In genomic region chr12:49553512-49554088, GRCh38 we compare ENCODE assay signal across 8 cellular contexts. TPM values are rescaled to one million over a fixed set of nuclear protein-coding genes. Genes with fewer than 3 reads are reported as not detected.
DNase-seq lines count a peak whose midpoint lies in the region; ATAC-seq lines count a peak whose summit lies in the region.

No MANE protein-coding gene starts in this region.

- H3K4me1 Mint-ChIP-seq in activated naive CD4-positive, alpha-beta T cell treated with anti-CD3 and anti-CD28 coated beads, Interleukin-2, amount 10 ng/mL, durations not matched to agents 7 days and 5 days = peaks cover 11% of the 10 kb centered on the region
- peaks cover 12% of the 10 kb centered on the region for H3K4me1 Mint-ChIP-seq in memory B cell
- peaks cover 4% of the 10 kb centered on the region for H3K4me1 Mint-ChIP-seq in activated T-cell treated with anti-CD3 and anti-CD28 coated beads, Interleukin-2, amount 50 U/mL, for 4 hours (ENCODE audit: low read depth)

- H3K27me3 Mint-ChIP-seq in activated naive CD4-positive, alpha-beta T cell treated with anti-CD3 and anti-CD28 coated beads, Interleukin-2, amount 10 ng/mL, durations not matched to agents 7 days and 5 days = peaks cover 42% of the 10 kb centered on the region
- H3K27me3 Mint-ChIP-seq in memory B cell = peaks cover 16% of the 10 kb centered on the region
- peaks cover 9% of the 10 kb centered on the region for H3K27me3 Mint-ChIP-seq in activated T-cell treated with anti-CD3 and anti-CD28 coated beads, Interleukin-2, amount 50 U/mL, for 4 hours (ENCODE audit: low read depth)

- H3K36me3 Mint-ChIP-seq in activated naive CD4-positive, alpha-beta T cell treated with anti-CD3 and anti-CD28 coated beads, Interleukin-2, amount 10 ng/mL, durations not matched to agents 7 days and 5 days = peaks cover 7% of the 10 kb centered on the region
- H3K36me3 Mint-ChIP-seq in activated naive CD4-positive, alpha-beta T cell treated with anti-CD3 and anti-CD28 coated beads, Interleukin-2, amount 50 U/mL, for 72 hours = no peaks in the 10 kb centered on the region
- peaks cover 2% of the 10 kb centered on the region for H3K36me3 Mint-ChIP-seq in memory B cell
- peaks cover 9% of the 10 kb centered on the region for H3K36me3 Mint-ChIP-seq in activated T-cell treated with anti-CD3 and anti-CD28 coated beads, Interleukin-2, amount 50 U/mL, for 4 hours (ENCODE audit: insufficient read depth)

- DNase-seq in activated naive CD4-positive, alpha-beta T cell treated with anti-CD3 and anti-CD28 coated beads, Interleukin-2, amount 10 ng/mL, durations not matched to agents 7 days and 5 days = peak; percentile 41
- DNase-seq in activated naive CD4-positive, alpha-beta T cell (lab: John Stamatoyannopoulos, UW) = no peak
- DNase-seq in NCI-H1694 treated with DMSO at 0.1 percent for 48 hours (lab: John Stamatoyannopoulos, UW) (peak; percentile 47), memory B cell (ENCODE audit: low spot score in 2 of 2) (no peak), GDM1 (lab: John Stamatoyannopoulos, UW) (no peak)
- DNase-seq in activated naive CD4-positive, alpha-beta T cell treated with anti-CD3 and anti-CD28 coated beads, Interleukin-2, amount 50 U/mL, for 72 hours (ENCODE audit: low spot score in 2 of 2) = no peak
- DNase-seq in activated T-cell treated with anti-CD3 and anti-CD28 coated beads, Interleukin-2, amount 50 U/mL, for 4 hours = no peak

- H3K9me3 Mint-ChIP-seq in activated naive CD4-positive, alpha-beta T cell treated with anti-CD3 and anti-CD28 coated beads, Interleukin-2, amount 10 ng/mL, durations not matched to agents 7 days and 5 days = no peaks in the 10 kb centered on the region
- H3K9me3 Mint-ChIP-seq in activated naive CD4-positive, alpha-beta T cell treated with anti-CD3 and anti-CD28 coated beads, Interleukin-2, amount 50 U/mL, for 72 hours = no peaks in the 10 kb centered on the region
- H3K9me3 Mint-ChIP-seq in memory B cell = no peaks in the 10 kb centered on the region
- H3K9me3 Mint-ChIP-seq in activated T-cell treated with anti-CD3 and anti-CD28 coated beads, Interleukin-2, amount 50 U/mL, for 4 hours = no peaks in the 10 kb centered on the region

- no peak overlapping the region for H3K4me3 Mint-ChIP-seq in activated naive CD4-positive, alpha-beta T cell treated with anti-CD3 and anti-CD28 coated beads, Interleukin-2, amount 10 ng/mL, durations not matched to agents 7 days and 5 days
- H3K4me3 Mint-ChIP-seq in memory B cell = no peak overlapping the region
- no peak overlapping the region for H3K4me3 Mint-ChIP-seq in activated T-cell treated with anti-CD3 and anti-CD28 coated beads, Interleukin-2, amount 50 U/mL, for 4 hours

- CTCF ChIA-PET in activated naive CD4-positive, alpha-beta T cell treated with anti-CD3 and anti-CD28 coated beads, Interleukin-2, amount 10 ng/mL, durations not matched to agents 7 days and 5 days (lab: Charles Lee) = interaction anchor here (0.7 to 6.0 kb wide), 13 partner anchors 11 to 196 kb away, joined by 3 to 71 read pairs (median 5); partner anchors contain the start of gene PRPF40B

- peak; percentile 23 to 57 for ATAC-seq in activated naive CD4-positive, alpha-beta T cell treated with anti-CD3 and anti-CD28 coated beads, Interleukin-2, amount 50 U/mL, for 72 hours
- ATAC-seq in memory B cell (ENCODE audit: low read depth) (peak; percentile 81), HG02840 (IDR thresholded peaks at IDR 0.05; ENCODE audit: low FRiP score, unreplicated experiment) (no peak)
- ATAC-seq in activated T-cell treated with anti-CD3 and anti-CD28 coated beads, Interleukin-2, amount 50 U/mL, for 4 hours = no peak

- no peak overlapping the region for H3K27ac Mint-ChIP-seq in activated naive CD4-positive, alpha-beta T cell treated with anti-CD3 and anti-CD28 coated beads, Interleukin-2, amount 10 ng/mL, durations not matched to agents 7 days and 5 days
- H3K27ac Mint-ChIP-seq in activated naive CD4-positive, alpha-beta T cell treated with anti-CD3 and anti-CD28 coated beads, Interleukin-2, amount 50 U/mL, for 72 hours = peak overlapping the region; percentile 1 to 36
- H3K27ac Mint-ChIP-seq in memory B cell = no peak overlapping the region

RNA-seq across cellular contexts. Expression of gene MCRS1, which starts 14.3 kb away (rescaled TPM):
- 10 to 100 TPM; 62.8 to 70.5 TPM for total RNA-seq in activated naive CD4-positive, alpha-beta T cell treated with anti-CD3 and anti-CD28 coated beads, Interleukin-2, amount 50 U/mL, for 72 hours
- 10 to 100 TPM; 83.9 to 98.7 (median 92.1) TPM for total RNA-seq in activated T-cell treated with anti-CD3 and anti-CD28 coated beads, Interleukin-2, amount 50 U/mL, for 4 hours

RNA-seq across cellular contexts. Expression of gene KCNH3, which starts 14.8 kb away (rescaled TPM):
- 1 to 10 TPM in 1 of 2 donors, under 1 TPM in 1; 0.39 to 6.3 TPM for total RNA-seq in activated naive CD4-positive, alpha-beta T cell treated with anti-CD3 and anti-CD28 coated beads, Interleukin-2, amount 50 U/mL, for 72 hours
- 1 to 10 TPM; 1.6 to 4.0 (median 3.3) TPM for total RNA-seq in activated T-cell treated with anti-CD3 and anti-CD28 coated beads, Interleukin-2, amount 50 U/mL, for 4 hours

RNA-seq across cellular contexts. Expression of gene FAM186B, which starts 51.8 kb away (rescaled TPM):
- total RNA-seq in activated naive CD4-positive, alpha-beta T cell treated with anti-CD3 and anti-CD28 coated beads, Interleukin-2, amount 50 U/mL, for 72 hours = under 1 TPM; 0.16 to 0.18 TPM
- under 1 TPM; 0.28 to 0.38 (median 0.37) TPM for total RNA-seq in activated T-cell treated with anti-CD3 and anti-CD28 coated beads, Interleukin-2, amount 50 U/mL, for 4 hours

Comparison
In these comparisons a context has a peak if more than half of its experiments do, and no peak if none do; other contexts are left out.
1. DNase-seq: peak in activated naive CD4-positive, alpha-beta T cell treated with anti-CD3 and anti-CD28 coated beads, Interleukin-2, amount 10 ng/mL, durations not matched to agents 7 days and 5 days (single experiment) and NCI-H1694 treated with DMSO at 0.1 percent for 48 hours (single experiment); none in activated naive CD4-positive, alpha-beta T cell (0 of 4), activated naive CD4-positive, alpha-beta T cell treated with anti-CD3 and anti-CD28 coated beads, Interleukin-2, amount 50 U/mL, for 72 hours (0 of 2), memory B cell (0 of 2), activated T-cell treated with anti-CD3 and anti-CD28 coated beads, Interleukin-2, amount 50 U/mL, for 4 hours (single experiment) and GDM1 (single experiment).
2. H3K27ac Mint-ChIP-seq: peak in activated naive CD4-positive, alpha-beta T cell treated with anti-CD3 and anti-CD28 coated beads, Interleukin-2, amount 50 U/mL, for 72 hours (2 of 2); none in activated naive CD4-positive, alpha-beta T cell treated with anti-CD3 and anti-CD28 coated beads, Interleukin-2, amount 10 ng/mL, durations not matched to agents 7 days and 5 days (single experiment) and memory B cell (single experiment).
3. ATAC-seq: peak in activated naive CD4-positive, alpha-beta T cell treated with anti-CD3 and anti-CD28 coated beads, Interleukin-2, amount 50 U/mL, for 72 hours (2 of 2) and memory B cell (single experiment); none in HG02840 (single experiment) and activated T-cell treated with anti-CD3 and anti-CD28 coated beads, Interleukin-2, amount 50 U/mL, for 4 hours (0 of 2).